Comparison of ENCODE assay signal across 9 cellular contexts in genomic region chr4:40020221-40020620, GRCh38.
"Had no signal": no experiment of that assay in that cellular context is flagged by ENCODE, and none has a peak within 500 bp of the region (broad histone marks: within the 10 kb centered on the region; RNA-seq: fewer than 3 reads in every experiment).

No MANE protein-coding gene starts in this region.

- DNase-seq: GOT3, H7, H9, HCEC 1CT, HFFc6 had no signal

- H3K36me3 ChIP-seq: HAP-1 had no signal

- H3K9me3 ChIP-seq: HAP-1 had no signal

- H3K4me3 ChIP-seq: GM23248, GM23338, HAP-1 had no signal

- H3K4me1 Mint-ChIP-seq: GM23338, H9 had no signal

- ATAC-seq: GM23338, HCT116 had no signal

- H3K4me2 ChIP-seq: GM23338 had no signal

- H3K27ac ChIP-seq: GM23248 had no signal

- H3K4me3 Mint-ChIP-seq: GM23338, H9, HFFc6 had no signal

- H3K9ac ChIP-seq: GM23248 had no signal

- H2AFZ ChIP-seq: GM23248, GM23338 had no signal

- H3K27ac Mint-ChIP-seq: GM23338, H9, HFFc6 had no signal

- H3K9me3 Mint-ChIP-seq: GM23338, H9, HFFc6 had no signal
